9 cellular contexts compared by ENCODE assay signal in genomic region chr18:10131783-10132381, GRCh38.
DNase-seq lines count a peak whose midpoint lies in the region; ATAC-seq and TF ChIP-seq lines count a peak whose summit lies in the region.
"Had no signal": no experiment of that assay in that cellular context is flagged by ENCODE, and none has a peak within 500 bp of the region (broad histone marks: within the 10 kb centered on the region; RNA-seq: fewer than 3 reads in every experiment).

No MANE protein-coding gene starts in this region.

- ATAC-seq in left colon: peak; percentile 80

- H3K4me3 ChIP-seq in smooth muscle cell: peak overlapping the region; percentile 50

- H3K4me3 Mint-ChIP-seq in MCF 10A (ENCODE audit: unreplicated experiment): peak overlapping the region; percentile 29

- peak; percentile 56 for DNase-seq in HuH-7 (ENCODE audit: low spot score)
- no peak for DNase-seq in MCF 10A (ENCODE audit: unreplicated experiment)
- peak in 1 of 2 donors; percentile 32 for DNase-seq in left colon
- no peak for DNase-seq in smooth muscle cell (lab: John Stamatoyannopoulos, UW; ENCODE audit: unreplicated experiment)
- DNase-seq in RPMI8226: no peak
- DNase-seq in SW 1271 (lab: John Stamatoyannopoulos, UW): no peak
- no peak for DNase-seq in KBM-7
- no peak for DNase-seq in glomerular visceral epithelial cell (ENCODE audit: extremely low spot score)
- DNase-seq: stimulated activated CD4-positive, alpha-beta T cell treated with anti-CD3 and anti-CD28 coated beads, Interleukin-15, amount 100 ng/mL, for 24 hours had no signal

- no peak overlapping the region for H3K27ac Mint-ChIP-seq in MCF 10A (ENCODE audit: low read depth, unreplicated experiment)

- no peak overlapping the region for H3K27ac ChIP-seq in smooth muscle cell (ENCODE audit: low read depth)

- no peaks in the 10 kb centered on the region for H3K9me3 ChIP-seq in smooth muscle cell (replicated peaks; ENCODE audit: low read depth)

- H4K20me1 ChIP-seq in smooth muscle cell (ENCODE audit: low read depth): no peaks in the 10 kb centered on the region

- intact Hi-C loops in MCF 10A (cut with micrococcal nuclease): no loop called here
- intact Hi-C loops in left colon (cut with DNase I, micrococcal nuclease): no loop called here

- H3F3A ChIP-seq in smooth muscle cell (ENCODE audit: low read depth): peaks cover 22% of the 10 kb centered on the region

- H3K79me2 ChIP-seq in smooth muscle cell (ENCODE audit: low read depth): no peaks in the 10 kb centered on the region

- H2AFZ ChIP-seq in smooth muscle cell (ENCODE audit: low read depth): peak overlapping the region; percentile 86

- H3K27me3 ChIP-seq in smooth muscle cell (ENCODE audit: low read depth): no peaks in the 10 kb centered on the region

- H3K4me1 ChIP-seq in smooth muscle cell (ENCODE audit: low read depth): peaks cover 15% of the 10 kb centered on the region

- H3K9me3 Mint-ChIP-seq in MCF 10A (ENCODE audit: unreplicated experiment): no peaks in the 10 kb centered on the region

- CTCF ChIA-PET in MCF 10A (lab: Yijun Ruan, JAX): no interaction called here

- H3K4me2 ChIP-seq in smooth muscle cell: peak overlapping the region; percentile 93

- BruUV-seq in MCF 10A (replicated peaks; lab: Mats Ljungman, UMichigan): no TSS peak

- WGBS in smooth muscle cell (ENCODE audit: low lambda C conversion rate): 3% methylated on average over 28 of the region's 41 CpGs

- no peaks in the 10 kb centered on the region for H3K27me3 Mint-ChIP-seq in MCF 10A (ENCODE audit: insufficient read depth, unreplicated experiment)

- no peak overlapping the region for H3K9ac ChIP-seq in smooth muscle cell (ENCODE audit: low read depth)

- POLR2A ChIA-PET in MCF 10A (lab: Yijun Ruan, JAX): no interaction called here

- TF ChIP-seq CTCF in MCF 10A (IDR thresholded peaks at IDR 0.05; ENCODE audit: unreplicated experiment) (no peak), smooth muscle cell (IDR thresholded peaks at IDR 0.05; ENCODE audit: borderline replicate concordance, insufficient read depth, poor library complexity, severe bottlenecking) (no peak)

- H3K36me3 ChIP-seq in smooth muscle cell (ENCODE audit: low read depth): no peaks in the 10 kb centered on the region

- in situ Hi-C loops in KBM-7 (cut with MboI; ENCODE audit: low pct_unique_long_range_greater_than_20kb, low sequenced_read_pairs): no loop called here

- no peaks in the 10 kb centered on the region for H3K36me3 Mint-ChIP-seq in MCF 10A (ENCODE audit: insufficient read depth, unreplicated experiment)

- no peaks in the 10 kb centered on the region for H3K4me1 Mint-ChIP-seq in MCF 10A (ENCODE audit: insufficient read depth, unreplicated experiment)
